ENCODE assay signal across 9 cellular contexts in genomic region chr3:113698891-113699465, GRCh38. TPM values are rescaled to one million over a fixed set of nuclear protein-coding genes. Genes with fewer than 3 reads are reported as not detected.
A peak's percentile ranks its signal among the peaks of the same experiment; 100 is the strongest.
DNase-seq lines count a peak whose midpoint lies in the region; ATAC-seq and TF ChIP-seq lines count a peak whose summit lies in the region.
"Had no signal": no experiment of that assay in that cellular context is flagged by ENCODE, and none has a peak within 500 bp of the region (broad histone marks: within the 10 kb centered on the region; RNA-seq: fewer than 3 reads in every experiment).

No MANE protein-coding gene starts in this region.

- no peak overlapping the region for H3K4me3 ChIP-seq in BLaER1 treated with 17β-estradiol and CSF1 and Interleukin-3, amounts not matched to agents 10 nM and 100 nM
- H3K4me3 ChIP-seq in MG63 = peak overlapping the region; percentile 23
- H3K4me3 ChIP-seq in endocrine pancreas (ENCODE audit: control insufficient read depth, insufficient read depth, low read length) = peak overlapping the region; percentile 95

- H3K36me3 Mint-ChIP-seq in neural crest cell (ENCODE audit: low read depth) = no peaks in the 10 kb centered on the region
- H3K36me3 Mint-ChIP-seq in stimulated activated effector memory CD8-positive, alpha-beta T cell treated with anti-CD3 and anti-CD28 coated beads, Interleukin-12 subunit alpha, Interleukin-12 subunit beta, amount 100 ng/mL, for 72 hours = peaks cover 15% of the 10 kb centered on the region
- H3K36me3 Mint-ChIP-seq: naive thymus-derived CD8-positive, alpha-beta T cell had no signal

- H3K27ac ChIP-seq in BLaER1 treated with 17β-estradiol and CSF1 and Interleukin-3, amounts not matched to agents 10 nM and 100 nM = no peak overlapping the region

- H3K4me2 ChIP-seq in BLaER1 treated with 17β-estradiol and CSF1 and Interleukin-3, amounts not matched to agents 10 nM and 100 nM = peak overlapping the region in 10 of 11 experiments; percentile 7 to 93 (median 34); a peak in 12 of 22 replicates

- no peak for TF ChIP-seq CTCF in neural crest cell (conservative IDR thresholded peaks at IDR 0.05)

- peak; percentile 52 for DNase-seq in MG63
- DNase-seq in neural crest cell (ENCODE audit: low read depth, low spot score) = no peak
- no peak for DNase-seq in NCI-H2171 treated with DMSO at 0.1 percent for 48 hours (lab: John Stamatoyannopoulos, UW)
- no peak for DNase-seq in OCI-M1 (lab: John Stamatoyannopoulos, UW)
- DNase-seq in stimulated activated effector memory CD8-positive, alpha-beta T cell treated with anti-CD3 and anti-CD28 coated beads, Interleukin-12 subunit alpha, Interleukin-12 subunit beta, amount 100 ng/mL, for 72 hours (ENCODE audit: low spot score in 2 of 2) = no peak

- peaks cover 13% of the 10 kb centered on the region for H3K4me1 Mint-ChIP-seq in neural crest cell
- H3K4me1 Mint-ChIP-seq in stimulated activated effector memory CD8-positive, alpha-beta T cell treated with anti-CD3 and anti-CD28 coated beads, Interleukin-12 subunit alpha, Interleukin-12 subunit beta, amount 100 ng/mL, for 72 hours = peaks cover 16% of the 10 kb centered on the region

- no peaks in the 10 kb centered on the region for H3K9me3 ChIP-seq in BLaER1 treated with 17β-estradiol and CSF1 and Interleukin-3, amounts not matched to agents 10 nM and 100 nM (replicated peaks in 1 of 11)
- H3K9me3 ChIP-seq in MG63 (no peaks in the 10 kb centered on the region), endocrine pancreas (ENCODE audit: control insufficient read depth, low read length) (no peaks in the 10 kb centered on the region)

- 0 out of 22 replicates have a peak, but pooled peaks cover 0 to under 1% (median 0%) of the 10 kb centered on the region in 11 experiments for H3K36me3 ChIP-seq in BLaER1 treated with 17β-estradiol and CSF1 and Interleukin-3, amounts not matched to agents 10 nM and 100 nM
- H3K36me3 ChIP-seq in MG63 = no peaks in the 10 kb centered on the region
- no peaks in the 10 kb centered on the region for H3K36me3 ChIP-seq in endocrine pancreas (ENCODE audit: control insufficient read depth, insufficient read depth, low read length)

- no peak for ATAC-seq in GM18511 (IDR thresholded peaks at IDR 0.05; ENCODE audit: unreplicated experiment)
- ATAC-seq in stimulated activated effector memory CD8-positive, alpha-beta T cell treated with anti-CD3 and anti-CD28 coated beads, Interleukin-12 subunit alpha, Interleukin-12 subunit beta, amount 100 ng/mL, for 72 hours = no peak
- ATAC-seq: naive thymus-derived CD8-positive, alpha-beta T cell had no signal

- peaks cover 15 to 22% (median 18%) of the 10 kb centered on the region in 11 experiments for H3K27me3 ChIP-seq in BLaER1 treated with 17β-estradiol and CSF1 and Interleukin-3, amounts not matched to agents 10 nM and 100 nM
- no peaks in the 10 kb centered on the region for H3K27me3 ChIP-seq in MG63
- no peaks in the 10 kb centered on the region for H3K27me3 ChIP-seq in endocrine pancreas (ENCODE audit: control insufficient read depth, insufficient read depth, low read length)

- 0 out of 22 replicates have a peak, but pooled peaks cover 0 to 5% (median 0%) of the 10 kb centered on the region in 11 experiments for H4K20me1 ChIP-seq in BLaER1 treated with 17β-estradiol and CSF1 and Interleukin-3, amounts not matched to agents 10 nM and 100 nM

- peak overlapping the region; percentile 45 for H3K4me3 Mint-ChIP-seq in neural crest cell
- no peak overlapping the region for H3K4me3 Mint-ChIP-seq in stimulated activated effector memory CD8-positive, alpha-beta T cell treated with anti-CD3 and anti-CD28 coated beads, Interleukin-12 subunit alpha, Interleukin-12 subunit beta, amount 100 ng/mL, for 72 hours

- no peaks in the 10 kb centered on the region for H3K9me3 Mint-ChIP-seq in neural crest cell
- H3K9me3 Mint-ChIP-seq in stimulated activated effector memory CD8-positive, alpha-beta T cell treated with anti-CD3 and anti-CD28 coated beads, Interleukin-12 subunit alpha, Interleukin-12 subunit beta, amount 100 ng/mL, for 72 hours = no peaks in the 10 kb centered on the region
- H3K9me3 Mint-ChIP-seq: naive thymus-derived CD8-positive, alpha-beta T cell had no signal

- H3K4me1 ChIP-seq in BLaER1 treated with 17β-estradiol and CSF1 and Interleukin-3, amounts not matched to agents 10 nM and 100 nM = peaks cover 20 to 33% (median 27%) of the 10 kb centered on the region in 10 experiments
- peaks cover 8% of the 10 kb centered on the region for H3K4me1 ChIP-seq in endocrine pancreas (ENCODE audit: control insufficient read depth, insufficient read depth, low read length)

- H3K9ac ChIP-seq in BLaER1 treated with 17β-estradiol and CSF1 and Interleukin-3, amounts not matched to agents 10 nM and 100 nM = no peak overlapping the region
- H3K9ac ChIP-seq in endocrine pancreas (ENCODE audit: control insufficient read depth, insufficient read depth, low read length) = no peak overlapping the region

- H3K27ac Mint-ChIP-seq in neural crest cell (ENCODE audit: unreplicated experiment) = no peak overlapping the region
- no peak overlapping the region for H3K27ac Mint-ChIP-seq in stimulated activated effector memory CD8-positive, alpha-beta T cell treated with anti-CD3 and anti-CD28 coated beads, Interleukin-12 subunit alpha, Interleukin-12 subunit beta, amount 100 ng/mL, for 72 hours

- no peaks in the 10 kb centered on the region for H3K27me3 Mint-ChIP-seq in neural crest cell (ENCODE audit: low read depth)
- H3K27me3 Mint-ChIP-seq: naive thymus-derived CD8-positive, alpha-beta T cell had no signal

RNA-seq across cellular contexts. Expression of gene USF3, which starts 2.5 kb away (rescaled TPM):
- total RNA-seq in MG63 (2014; rRNA removed; shearing (Covaris generic); ENCODE audit: low replicate concordance) = 3.3 and 4.6 TPM in 2 replicates
- 18.3 and 19.7 TPM in 2 replicates for total RNA-seq in neural crest cell

RNA-seq across cellular contexts. Expression of gene NAA50, which starts 47.1 kb away (rescaled TPM):
- total RNA-seq in MG63 (2014; rRNA removed; shearing (Covaris generic); ENCODE audit: low replicate concordance) = 57.1 and 101 TPM in 2 replicates
- 138 and 144 TPM in 2 replicates for total RNA-seq in neural crest cell

RNA-seq across cellular contexts. Expression of gene ATP6V1A, which starts 47.9 kb away (rescaled TPM):
- total RNA-seq in MG63 (2014; rRNA removed; shearing (Covaris generic); ENCODE audit: low replicate concordance) = 54.5 and 79.5 TPM in 2 replicates
- total RNA-seq in neural crest cell = 55.3 and 58.1 TPM in 2 replicates

Comparison
In these comparisons a context has a peak if more than half of its experiments do, and no peak if none do; other contexts are left out.
1. H3K4me3 ChIP-seq: peak in MG63 (single experiment) and endocrine pancreas (single experiment); none in BLaER1 treated with 17β-estradiol and CSF1 and Interleukin-3, amounts not matched to agents 10 nM and 100 nM (0 of 10).